9 cellular contexts compared by ENCODE assay signal in genomic region chr2:173898178-173898668, GRCh38.
DNase-seq lines count a peak whose midpoint lies in the region; ATAC-seq lines count a peak whose summit lies in the region.
"Had no signal": no experiment of that assay in that cellular context is flagged by ENCODE, and none has a peak within 500 bp of the region (broad histone marks: within the 10 kb centered on the region; RNA-seq: fewer than 3 reads in every experiment).

No MANE protein-coding gene starts in this region.

- H3K4me3 Mint-ChIP-seq in activated T-cell treated with anti-CD3 and anti-CD28 coated beads, Interleukin-2, amount 50 U/mL, for 24 hours = no peak overlapping the region

- DNase-seq in KBM-7 (peak; percentile 46), midbrain (lab: John Stamatoyannopoulos, UW) (peak; percentile 0), nucleus accumbens (lab: John Stamatoyannopoulos, UW) (no peak), head of caudate nucleus (no peak), cortex of kidney (lab: John Stamatoyannopoulos, UW) (no peak)
- DNase-seq in activated T-cell treated with anti-CD3 and anti-CD28 coated beads, Interleukin-2, amount 50 U/mL, for 24 hours = no peak

- ATAC-seq in GM18870 (IDR thresholded peaks at IDR 0.05; ENCODE audit: unreplicated experiment) (peak; percentile 94), GM21825 (IDR thresholded peaks at IDR 0.05; ENCODE audit: unreplicated experiment) (peak; percentile 89)
- ATAC-seq: HCT116 had no signal

- peaks cover 8% of the 10 kb centered on the region for H3K36me3 Mint-ChIP-seq in activated T-cell treated with anti-CD3 and anti-CD28 coated beads, Interleukin-2, amount 50 U/mL, for 24 hours (ENCODE audit: low read depth)

- peaks cover 36% of the 10 kb centered on the region for H3K4me1 Mint-ChIP-seq in activated T-cell treated with anti-CD3 and anti-CD28 coated beads, Interleukin-2, amount 50 U/mL, for 24 hours (ENCODE audit: low read depth)

- intact Hi-C loops in head of caudate nucleus (cut with DNase I) = no loop called here

- H3K9me3 Mint-ChIP-seq in activated T-cell treated with anti-CD3 and anti-CD28 coated beads, Interleukin-2, amount 50 U/mL, for 24 hours = no peaks in the 10 kb centered on the region

- in situ Hi-C loops in KBM-7 (cut with MboI; ENCODE audit: low pct_unique_long_range_greater_than_20kb, low sequenced_read_pairs) = no loop called here

- H3K27ac Mint-ChIP-seq in activated T-cell treated with anti-CD3 and anti-CD28 coated beads, Interleukin-2, amount 50 U/mL, for 24 hours = no peak overlapping the region

- no peaks in the 10 kb centered on the region for H3K27me3 Mint-ChIP-seq in activated T-cell treated with anti-CD3 and anti-CD28 coated beads, Interleukin-2, amount 50 U/mL, for 24 hours

Comparison
In these comparisons a context has a peak if more than half of its experiments do, and no peak if none do; other contexts are left out.
1. DNase-seq: peak in KBM-7 (single experiment) and midbrain (single experiment); none in nucleus accumbens (0 of 56), head of caudate nucleus (0 of 42), activated T-cell treated with anti-CD3 and anti-CD28 coated beads, Interleukin-2, amount 50 U/mL, for 24 hours (single experiment) and cortex of kidney (single experiment).